21 cellular contexts compared by ENCODE assay signal in genomic region chr12:69947123-69947522, GRCh38.
DNase-seq lines count a peak whose midpoint lies in the region; ATAC-seq, FAIRE-seq and TF ChIP-seq lines count a peak whose summit lies in the region.
"Had no signal": no experiment of that assay in that cellular context is flagged by ENCODE, and none has a peak within 500 bp of the region (broad histone marks: within the 10 kb centered on the region; RNA-seq: fewer than 3 reads in every experiment).

No MANE protein-coding gene starts in this region.

- no peak overlapping the region for H2AFZ ChIP-seq in Loucy (ENCODE audit: low read length)

- H3K36me3 Mint-ChIP-seq in activated CD4-positive, alpha-beta T cell treated with anti-CD3 and anti-CD28 coated beads, Interleukin-2, amount 10 ng/mL, durations not matched to agents 24 days and 14 days (ENCODE audit: low read depth), result no peaks in the 10 kb centered on the region
- H3K36me3 Mint-ChIP-seq: CD8-positive, alpha-beta T cell had no signal

- CTCF ChIA-PET in HEK293 (lab: Yijun Ruan, JAX), result no interaction called here

- no peak overlapping the region for H3K27ac Mint-ChIP-seq in activated CD4-positive, alpha-beta T cell treated with anti-CD3 and anti-CD28 coated beads, Interleukin-2, amount 10 ng/mL, durations not matched to agents 24 days and 14 days
- H3K27ac Mint-ChIP-seq: B cell; CD4-positive, alpha-beta T cell; CD8-positive, alpha-beta T cell had no signal

- no peak overlapping the region for H3K4me3 ChIP-seq in HEK293 (ENCODE audit: low read depth, low read length)
- H3K4me3 ChIP-seq in Loucy (ENCODE audit: low read length, poor library complexity, severe bottlenecking), result peak overlapping the region; percentile 35
- H3K4me3 ChIP-seq: BLaER1 treated with 17β-estradiol and CSF1 and Interleukin-3, amounts not matched to agents 10 nM and 100 nM had no signal

- intact Hi-C loops in activated CD4-positive, alpha-beta T cell treated with anti-CD3 and anti-CD28 coated beads, Interleukin-2, amount 10 ng/mL, durations not matched to agents 24 days and 14 days (cut with micrococcal nuclease), result no loop called here

- no peak overlapping the region for H3K4me3 Mint-ChIP-seq in activated CD4-positive, alpha-beta T cell treated with anti-CD3 and anti-CD28 coated beads, Interleukin-2, amount 10 ng/mL, durations not matched to agents 24 days and 14 days
- H3K4me3 Mint-ChIP-seq: B cell; CD4-positive, alpha-beta T cell; CD8-positive, alpha-beta T cell had no signal

- peaks cover 6% of the 10 kb centered on the region; the same call in 1 of the 2 replicates for H3K4me1 ChIP-seq in HEK293 (ENCODE audit: control insufficient read depth, insufficient read depth, low read length)
- H3K4me1 ChIP-seq in Loucy (ENCODE audit: insufficient read depth, low read length, poor library complexity, severe bottlenecking), result peaks cover 31% of the 10 kb centered on the region
- H3K4me1 ChIP-seq: BLaER1 treated with 17β-estradiol and CSF1 and Interleukin-3, amounts not matched to agents 10 nM and 100 nM; Caco-2 had no signal

- H3K27ac ChIP-seq in HEK293 (ENCODE audit: extremely low read depth, low read depth, low read length), result no peak overlapping the region
- H3K27ac ChIP-seq: BLaER1 treated with 17β-estradiol and CSF1 and Interleukin-3, amounts not matched to agents 10 nM and 100 nM; C4-2B had no signal

- H3K27me3 Mint-ChIP-seq in activated CD4-positive, alpha-beta T cell treated with anti-CD3 and anti-CD28 coated beads, Interleukin-2, amount 10 ng/mL, durations not matched to agents 24 days and 14 days, result peaks cover 2% of the 10 kb centered on the region
- H3K27me3 Mint-ChIP-seq: B cell; CD4-positive, alpha-beta T cell had no signal

- no peak for DNase-seq in activated CD4-positive, alpha-beta T cell treated with anti-CD3 and anti-CD28 coated beads, Interleukin-2, amount 10 ng/mL, durations not matched to agents 24 days and 14 days
- no peak for DNase-seq in NCI-H2227 (lab: John Stamatoyannopoulos, UW; ENCODE audit: unreplicated experiment)
- DNase-seq: 8988T; AML-193; Caco-2; Calu3; CD4-positive, alpha-beta T cell; CD8-positive, alpha-beta T cell; DMS79 treated with DMSO at 0.1 percent for 48 hours; GF-D8 had no signal

- H3K27me3 ChIP-seq in Loucy (ENCODE audit: insufficient read depth, low read length, poor library complexity, severe bottlenecking), result no peaks in the 10 kb centered on the region
- H3K27me3 ChIP-seq: BLaER1 treated with 17β-estradiol and CSF1 and Interleukin-3, amounts not matched to agents 10 nM and 100 nM had no signal

- POLR2A ChIA-PET in HEK293 (lab: Yijun Ruan, JAX), result no interaction called here

- no peaks in the 10 kb centered on the region for H3K9me3 ChIP-seq in HEK293 (ENCODE audit: control insufficient read depth, insufficient read depth, low read depth, low read length)
- no peaks in the 10 kb centered on the region for H3K9me3 ChIP-seq in Loucy (ENCODE audit: insufficient read depth, low read depth, low read length)
- H3K9me3 ChIP-seq: Caco-2 had no signal

- no peaks in the 10 kb centered on the region for H3K4me1 Mint-ChIP-seq in activated CD4-positive, alpha-beta T cell treated with anti-CD3 and anti-CD28 coated beads, Interleukin-2, amount 10 ng/mL, durations not matched to agents 24 days and 14 days
- H3K4me1 Mint-ChIP-seq: B cell had no signal

- no peak overlapping the region for H3K9ac ChIP-seq in Loucy (ENCODE audit: low read depth, low read length, poor library complexity, severe bottlenecking)
- H3K9ac ChIP-seq: BLaER1 treated with 17β-estradiol and CSF1 and Interleukin-3, amounts not matched to agents 10 nM and 100 nM had no signal

- H3K9me3 Mint-ChIP-seq in activated CD4-positive, alpha-beta T cell treated with anti-CD3 and anti-CD28 coated beads, Interleukin-2, amount 10 ng/mL, durations not matched to agents 24 days and 14 days, result no peaks in the 10 kb centered on the region

- H3K36me3 ChIP-seq in HEK293 (ENCODE audit: control insufficient read depth in 2 of 2, insufficient read depth in 1 of 2, low read length in 2 of 2) (no peaks in the 10 kb centered on the region), Loucy (ENCODE audit: insufficient read depth, low read length) (no peaks in the 10 kb centered on the region)
- H3K36me3 ChIP-seq: BLaER1 treated with 17β-estradiol and CSF1 and Interleukin-3, amounts not matched to agents 10 nM and 100 nM had no signal

- no peaks in the 10 kb centered on the region for H3K79me2 ChIP-seq in Loucy (ENCODE audit: insufficient read depth, low read length)

- peak; percentile 92 for FAIRE-seq in endometrium (lab: Jason Lieb, UNC)
- FAIRE-seq: A204.1, D721Med, G401.6, GM12891 had no signal

- H4K20me1 ChIP-seq in Loucy (ENCODE audit: insufficient read depth, low read length, poor library complexity, severe bottlenecking), result no peaks in the 10 kb centered on the region
- H4K20me1 ChIP-seq: BLaER1 treated with 17β-estradiol and CSF1 and Interleukin-3, amounts not matched to agents 10 nM and 100 nM had no signal

- H3K4me2 ChIP-seq in Loucy (ENCODE audit: low read depth, low read length, poor library complexity, severe bottlenecking), result peak overlapping the region; percentile 54
- H3K4me2 ChIP-seq: BLaER1 treated with 17β-estradiol and CSF1 and Interleukin-3, amounts not matched to agents 10 nM and 100 nM had no signal

- ATAC-seq in GM18858 (IDR thresholded peaks at IDR 0.05; ENCODE audit: unreplicated experiment), result no peak
- ATAC-seq: CD8-positive, alpha-beta T cell had no signal

- H3F3A ChIP-seq in Loucy (ENCODE audit: low read depth), result peaks cover 2% of the 10 kb centered on the region; the same call in 1 of the 2 replicates

- H3K9me2 ChIP-seq in Loucy (replicated peaks; ENCODE audit: low read depth, low read length), result no peaks in the 10 kb centered on the region

- TF ChIP-seq CTCF in HEK293 (tag by site-specific recombination; IDR thresholded peaks at IDR 0.05) (no peak), Loucy (conservative IDR thresholded peaks at IDR 0.05; ENCODE audit: low read length) (no peak)

TF ChIP-seq in HEK293, 187 proteins besides CTCF, POLR2A, EP300 and RAD21 (continues in another document):
- TF ChIP-seq HOXC10 (CRISPR knock-in tag; IDR thresholded peaks at IDR 0.05) (no peak), ZNF449 (tag by site-specific recombination; IDR thresholded peaks at IDR 0.05) (no peak), BCL11B (tag by site-specific recombination; IDR thresholded peaks at IDR 0.05; ENCODE audit: low read depth) (peak; percentile 45; the same call in 1 of the 2 replicates), FEZF1 (tag by site-specific recombination; IDR thresholded peaks at IDR 0.05) (peak; percentile 51; the same call in 1 of the 2 replicates), ZNF777 (tag by site-specific recombination; IDR thresholded peaks at IDR 0.05; ENCODE audit: borderline replicate concordance) (no peak), HIC1 (tag by site-specific recombination; IDR thresholded peaks at IDR 0.05) (0 out of 2 replicates have a peak, but pooled peaks have one; percentile 37), ZIC2 (tag by site-specific recombination; IDR thresholded peaks at IDR 0.05) (0 out of 2 replicates have a peak, but pooled peaks have one; percentile 18), ZNF510 (tag by site-specific recombination; IDR thresholded peaks at IDR 0.05; ENCODE audit: insufficient replicate concordance) (no peak), PRDM6 (tag by site-specific recombination; IDR thresholded peaks at IDR 0.05) (peak; percentile 44; the same call in 1 of the 2 replicates)
